Comparison of ENCODE assay signal across 12 cellular contexts in the genomic region with DNA sequence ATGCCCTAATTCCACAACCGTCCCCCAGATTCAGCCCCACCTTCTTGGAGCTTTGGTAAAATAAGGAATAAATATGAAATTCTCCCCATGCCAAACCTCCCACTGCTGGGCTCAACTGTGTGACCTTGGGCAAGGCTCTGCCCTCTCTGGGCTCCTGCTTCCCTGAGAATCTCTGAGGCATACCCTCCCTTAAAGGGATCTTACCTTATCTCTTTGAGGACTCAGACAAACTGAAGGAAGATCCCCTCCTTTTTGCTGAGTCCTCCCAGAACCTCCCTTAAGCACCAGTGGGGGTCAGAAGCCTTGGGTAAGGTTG. TPM values are rescaled to one million over a fixed set of nuclear protein-coding genes. Genes with fewer than 3 reads are reported as not detected.
DNase-seq lines count a peak whose midpoint lies in the region; ATAC-seq and TF ChIP-seq lines count a peak whose summit lies in the region.
"Had no signal": no experiment of that assay in that cellular context is flagged by ENCODE, and none has a peak within 500 bp of the region (broad histone marks: within the 10 kb centered on the region; RNA-seq: fewer than 3 reads in every experiment).

No MANE protein-coding gene starts in this region.

- H3K79me2 ChIP-seq in ACC112 (ENCODE audit: control insufficient read depth, insufficient read depth, low read length, unreplicated experiment) (peaks cover 34% of the 10 kb centered on the region), GM23338 (replicated peaks; ENCODE audit: insufficient read depth) (no peaks in the 10 kb centered on the region)

- H3K27ac Mint-ChIP-seq in GM23338 (peak overlapping the region; percentile 74), chondrocyte (ENCODE audit: unreplicated experiment) (peak overlapping the region; percentile 99), natural killer cell (peak overlapping the region; percentile 64 to 73)

- H3K4me3 Mint-ChIP-seq in GM23338, result peak overlapping the region; percentile 81
- H3K4me3 Mint-ChIP-seq in chondrocyte (ENCODE audit: unreplicated experiment), result peak overlapping the region; percentile 85
- H3K4me3 Mint-ChIP-seq in natural killer cell, result peak overlapping the region; percentile 61

- peaks cover 43% of the 10 kb centered on the region for H3K4me1 Mint-ChIP-seq in GM23338
- peaks cover 56% of the 10 kb centered on the region for H3K4me1 Mint-ChIP-seq in chondrocyte (ENCODE audit: low read depth)
- H3K4me1 Mint-ChIP-seq in natural killer cell, result peaks cover 18 to 41% of the 10 kb centered on the region in 2 donors

- H3K27ac ChIP-seq in ACC112 (ENCODE audit: low read depth, low read length), result peak overlapping the region; percentile 97
- no peak overlapping the region for H3K27ac ChIP-seq in GM23338 (ENCODE audit: low read depth)

- H3K36me3 ChIP-seq in ACC112 (ENCODE audit: insufficient read depth, low read length), result no peaks in the 10 kb centered on the region
- no peaks in the 10 kb centered on the region for H3K36me3 ChIP-seq in GM23338 (ENCODE audit: insufficient read depth)

- H3K27me3 ChIP-seq in ACC112 (ENCODE audit: insufficient read depth, low read length) (no peaks in the 10 kb centered on the region), GM23338 (ENCODE audit: insufficient read depth) (no peaks in the 10 kb centered on the region)

- H3K9me3 Mint-ChIP-seq in GM23338 (peaks cover 8% of the 10 kb centered on the region), chondrocyte (ENCODE audit: low read depth) (no peaks in the 10 kb centered on the region), natural killer cell (no peaks in the 10 kb centered on the region)

- peaks cover 31% of the 10 kb centered on the region for H3K4me1 ChIP-seq in ACC112 (ENCODE audit: control insufficient read depth, insufficient read depth, low read length, unreplicated experiment)
- H3K4me1 ChIP-seq in GM23338 (ENCODE audit: insufficient read depth), result peaks cover 32% of the 10 kb centered on the region

- peaks cover 21% of the 10 kb centered on the region for H3K27me3 Mint-ChIP-seq in GM23338 (ENCODE audit: insufficient read depth, low read depth, poor library complexity)
- H3K27me3 Mint-ChIP-seq in chondrocyte (ENCODE audit: low read depth), result no peaks in the 10 kb centered on the region
- peaks cover 18 to 23% of the 10 kb centered on the region in 2 donors for H3K27me3 Mint-ChIP-seq in natural killer cell (ENCODE audit: low read depth in 2 of 2)

- H3K4me3 ChIP-seq in ACC112 (ENCODE audit: low read depth, low read length) (peak overlapping the region; percentile 94), GM23338 (peak overlapping the region; percentile 80; the same call in 1 of the 2 replicates)

- H3K4me2 ChIP-seq in GM23338, result peak overlapping the region; percentile 89

- no peak for ATAC-seq in GM23338
- no peak for ATAC-seq in natural killer cell
- no peak for ATAC-seq in HG03139 (IDR thresholded peaks at IDR 0.05; ENCODE audit: unreplicated experiment)
- no peak for ATAC-seq in GM21515 (IDR thresholded peaks at IDR 0.05; ENCODE audit: unreplicated experiment)

- no peaks in the 10 kb centered on the region for H4K20me1 ChIP-seq in GM23338 (replicated peaks; ENCODE audit: insufficient read depth)

- H3K36me3 Mint-ChIP-seq in GM23338 (ENCODE audit: low read depth) (peaks cover 11% of the 10 kb centered on the region; the same call in 2 of the 3 replicates), chondrocyte (ENCODE audit: low read depth) (no peaks in the 10 kb centered on the region), natural killer cell (no peaks in the 10 kb centered on the region)

- TF ChIP-seq CTCF in GM23338 (conservative IDR thresholded peaks at IDR 0.05; ENCODE audit: low read depth in 2 of 2) (no peak), chondrocyte (IDR thresholded peaks at IDR 0.05) (no peak), natural killer cell (IDR thresholded peaks at IDR 0.05) (no peak)

- no peak overlapping the region for H2AFZ ChIP-seq in ACC112 (ENCODE audit: low read length, unreplicated experiment)
- no peak overlapping the region for H2AFZ ChIP-seq in GM23338

- no peaks in the 10 kb centered on the region for H3K9me2 ChIP-seq in GM23338 (ENCODE audit: insufficient read depth)

- intact Hi-C loops in natural killer cell (cut with micrococcal nuclease), result no loop called here

- peaks cover 16% of the 10 kb centered on the region; the same call in 1 of the 2 replicates for H3F3A ChIP-seq in GM23338 (replicated peaks; ENCODE audit: low read depth)

- no peak for DNase-seq in GM23338 (ENCODE audit: low spot score)
- DNase-seq in chondrocyte (ENCODE audit: low spot score), result no peak
- no peak for DNase-seq in natural killer cell
- DNase-seq in NCI-H146 treated with DMSO at 0.1 percent for 48 hours (lab: John Stamatoyannopoulos, UW; ENCODE audit: unreplicated experiment), result no peak
- DNase-seq in NCI-H2227 (lab: John Stamatoyannopoulos, UW; ENCODE audit: unreplicated experiment), result no peak
- DNase-seq: activated CD4-positive, alpha-beta T cell treated with anti-CD3 and anti-CD28 coated beads for 1 hour; Kasumi-1; NCI-H526 treated with DMSO at 0.1 percent for 48 hours had no signal

TF ChIP-seq in GM23338, 12 proteins besides CTCF, POLR2A, EP300 and RAD21 (continues in another document):
- no peak for TF ChIP-seq ZNF331 (CRISPR knock-in tag; IDR thresholded peaks at IDR 0.05; ENCODE audit: low read depth)
- TF ChIP-seq STAT1 (IDR thresholded peaks at IDR 0.05; ENCODE audit: unreplicated experiment), result no peak
- TF ChIP-seq EZH2phosphoT487 (IDR thresholded peaks at IDR 0.05; ENCODE audit: unreplicated experiment), result no peak
- no peak for TF ChIP-seq CREB1 (CRISPR knock-in tag; IDR thresholded peaks at IDR 0.05; ENCODE audit: low read depth)
- TF ChIP-seq JUNB (IDR thresholded peaks at IDR 0.05; ENCODE audit: unreplicated experiment), result no peak

RNA-seq across cellular contexts. Expression of a gene that starts 2.7 kb away (rescaled TPM):
- total RNA-seq in GM23338 (2014; rRNA removed; shearing (Covaris generic)), result 2.0 and 3.8 TPM in 2 replicates
- polyA plus RNA-seq in GM23338 (2016; fragmentation: Nextera tagmentation; extraction: Ambion mirVana), result 2.4 and 2.7 TPM in 2 replicates
- 44.5 to 113 TPM (median 109 TPM) in 3 replicates for total RNA-seq in chondrocyte
- under 1 TPM; 0.23 to 0.40 (median 0.32) TPM for total RNA-seq in natural killer cell

RNA-seq across cellular contexts. Expression of a gene that starts 22.1 kb away (rescaled TPM):
- 3.7 and 8.2 TPM in 2 replicates for total RNA-seq in GM23338 (2014; rRNA removed; shearing (Covaris generic))
- polyA plus RNA-seq in GM23338 (2016; fragmentation: Nextera tagmentation; extraction: Ambion mirVana), result 1.9 and 2.5 TPM in 2 replicates
- total RNA-seq in chondrocyte (7.1 to 7.7 TPM (median 7.2 TPM) in 3 replicates), natural killer cell (1 to 10 TPM; 1.3 to 7.9 (median 2.5) TPM)

RNA-seq across cellular contexts. Expression of a gene that starts 22.4 kb away (rescaled TPM):
- total RNA-seq in GM23338 (2014; rRNA removed; shearing (Covaris generic)), result 4.4 and 5.0 TPM in 2 replicates
- 1.0 and 1.2 TPM in 2 replicates for polyA plus RNA-seq in GM23338 (2016; fragmentation: Nextera tagmentation; extraction: Ambion mirVana)
- total RNA-seq in chondrocyte (2.0 to 4.7 TPM (median 4.3 TPM) in 3 replicates), natural killer cell (not detected)
- total RNA-seq: lung microvascular endothelial cell had no signal

RNA-seq across cellular contexts. Expression of a gene that starts 25.2 kb away (rescaled TPM):
- 75.0 and 87.0 TPM in 2 replicates for total RNA-seq in GM23338 (2014; rRNA removed; shearing (Covaris generic))
- 71.5 and 75.6 TPM in 2 replicates for polyA plus RNA-seq in GM23338 (2016; fragmentation: Nextera tagmentation; extraction: Ambion mirVana)
- total RNA-seq in chondrocyte (180 to 193 TPM (median 187 TPM) in 3 replicates), natural killer cell (10 to 100 TPM; 21.9 to 28.5 (median 23.6) TPM)

RNA-seq across cellular contexts. Expression of a gene that starts 30.8 kb away (rescaled TPM):
- total RNA-seq in GM23338 (2014; rRNA removed; shearing (Covaris generic)), result 53.6 and 59.1 TPM in 2 replicates
- 61.7 and 62.2 TPM in 2 replicates for polyA plus RNA-seq in GM23338 (2016; fragmentation: Nextera tagmentation; extraction: Ambion mirVana)
- total RNA-seq in chondrocyte, result 22.4 to 23.6 TPM (median 23.3 TPM) in 3 replicates
- 10 to 100 TPM; 48.1 to 55.6 (median 48.2) TPM for total RNA-seq in natural killer cell
